ENCODE assay signal across 8 cellular contexts in the genomic region with DNA sequence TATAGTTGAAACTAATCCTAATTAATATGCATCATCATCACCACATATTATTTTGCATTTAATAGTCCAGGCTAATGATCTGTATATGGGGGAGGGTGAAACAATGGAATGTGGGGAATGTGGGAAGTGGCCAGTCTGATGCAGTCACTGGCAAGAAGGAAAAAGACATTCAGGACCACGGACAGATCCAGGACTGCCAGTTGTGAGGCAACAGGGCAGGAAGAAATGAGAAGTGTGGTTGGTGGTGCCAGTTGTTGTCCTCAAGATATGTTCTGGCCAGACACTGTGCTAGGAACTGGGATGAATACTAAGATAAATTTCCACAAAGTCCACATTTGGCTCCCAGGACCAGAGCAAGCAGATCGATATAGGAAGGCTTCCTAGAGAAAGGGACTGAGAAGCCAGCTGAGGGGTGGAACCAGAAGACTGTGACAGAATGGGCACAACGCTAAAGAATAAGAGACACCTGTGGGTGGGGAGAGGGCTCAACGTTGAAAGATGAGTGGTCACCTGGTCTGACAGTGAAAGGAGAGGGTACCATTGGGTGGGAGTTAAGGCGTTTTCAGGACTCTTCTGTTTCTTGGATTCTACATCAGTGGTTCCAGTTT. TPM values are rescaled to one million over a fixed set of nuclear protein-coding genes. Genes with fewer than 3 reads are reported as not detected.
DNase-seq lines count a peak whose midpoint lies in the region; ATAC-seq and TF ChIP-seq lines count a peak whose summit lies in the region.

No MANE protein-coding gene starts in this region.

- no peak overlapping the region for H3K27ac Mint-ChIP-seq in T-helper 17 cell

- DNase-seq in A172 (ENCODE audit: low spot score) (peak; percentile 81), HCEC 1CT (peak; percentile 43), foreskin keratinocyte (peak in 1 of 2 donors; percentile 48), DMS79 treated with DMSO at 0.1 percent for 48 hours (lab: John Stamatoyannopoulos, UW) (no peak), NCI-H1105 treated with DMSO at 0.1 percent for 48 hours (lab: John Stamatoyannopoulos, UW) (no peak), NCI-H1694 (lab: John Stamatoyannopoulos, UW) (no peak), T-helper 17 cell (no peak)

- no peak overlapping the region for H3K4me3 Mint-ChIP-seq in T-helper 17 cell

- H3K27me3 Mint-ChIP-seq in T-helper 17 cell: peaks cover 34% of the 10 kb centered on the region

- H3K27me3 ChIP-seq in foreskin keratinocyte: peaks cover 15% of the 10 kb centered on the region

- H3K4me1 Mint-ChIP-seq in T-helper 17 cell: peaks cover 3% of the 10 kb centered on the region

- TF ChIP-seq CTCF in foreskin keratinocyte (conservative IDR thresholded peaks at IDR 0.05): no peak

- H3K4me1 ChIP-seq in foreskin keratinocyte: no peaks in the 10 kb centered on the region

- ATAC-seq in SK-N-SH treated with all-trans-retinoic acid at 6 μM for 48 hours (peak; percentile 49; the same call in 2 of the 3 replicates), foreskin keratinocyte (peak; percentile 41), T-helper 17 cell (no peak)

- no peak overlapping the region for H3K27ac ChIP-seq in foreskin keratinocyte

- H3K36me3 Mint-ChIP-seq in T-helper 17 cell (ENCODE audit: low read depth): peaks cover 8% of the 10 kb centered on the region

- H3K9me3 ChIP-seq in T-helper 17 cell (ENCODE audit: control insufficient read depth, low read length, poor library complexity, severe bottlenecking): no peaks in the 10 kb centered on the region

TF ChIP-seq in SK-N-SH treated with all-trans-retinoic acid at 6 μM for 48 hours, 23 proteins besides CTCF, POLR2A, EP300 and RAD21:
- no peak for TF ChIP-seq ESRRG (CRISPR knock-in tag; IDR thresholded peaks at IDR 0.05)
- no peak for TF ChIP-seq OSR1 (CRISPR knock-in tag; IDR thresholded peaks at IDR 0.05)
- no peak for TF ChIP-seq TCF4 (CRISPR knock-in tag; IDR thresholded peaks at IDR 0.05; ENCODE audit: borderline replicate concordance)
- peak; percentile 61; the same call in 1 of the 2 replicates for TF ChIP-seq CSDC2 (CRISPR knock-in tag; IDR thresholded peaks at IDR 0.05)
- TF ChIP-seq, protein P1, sequence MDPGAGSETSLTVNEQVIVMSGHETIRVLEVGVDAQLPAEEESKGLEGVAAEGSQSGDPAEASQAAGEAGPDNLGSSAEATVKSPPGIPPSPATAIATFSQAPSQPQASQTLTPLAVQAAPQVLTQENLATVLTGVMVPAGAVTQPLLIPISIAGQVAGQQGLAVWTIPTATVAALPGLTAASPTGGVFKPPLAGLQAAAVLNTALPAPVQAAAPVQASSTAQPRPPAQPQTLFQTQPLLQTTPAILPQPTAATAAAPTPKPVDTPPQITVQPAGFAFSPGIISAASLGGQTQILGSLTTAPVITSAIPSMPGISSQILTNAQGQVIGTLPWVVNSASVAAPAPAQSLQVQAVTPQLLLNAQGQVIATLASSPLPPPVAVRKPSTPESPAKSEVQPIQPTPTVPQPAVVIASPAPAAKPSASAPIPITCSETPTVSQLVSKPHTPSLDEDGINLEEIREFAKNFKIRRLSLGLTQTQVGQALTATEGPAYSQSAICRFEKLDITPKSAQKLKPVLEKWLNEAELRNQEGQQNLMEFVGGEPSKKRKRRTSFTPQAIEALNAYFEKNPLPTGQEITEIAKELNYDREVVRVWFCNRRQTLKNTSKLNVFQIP (CRISPR knock-in tag; IDR thresholded peaks at IDR 0.05; ENCODE audit: borderline replicate concordance, low read depth): no peak
- no peak for TF ChIP-seq RARB (CRISPR knock-in tag; IDR thresholded peaks at IDR 0.05)
- TF ChIP-seq BACH2 (CRISPR knock-in tag; IDR thresholded peaks at IDR 0.05; ENCODE audit: borderline replicate concordance): no peak
- TF ChIP-seq PPARA (CRISPR knock-in tag; IDR thresholded peaks at IDR 0.05; ENCODE audit: borderline replicate concordance): no peak
- TF ChIP-seq TSHZ2 (CRISPR knock-in tag; IDR thresholded peaks at IDR 0.05): no peak
- peak; percentile 19; the same call in 1 of the 2 replicates for TF ChIP-seq ISL1 (CRISPR knock-in tag; IDR thresholded peaks at IDR 0.05)
- 0 out of 2 replicates have a peak, but pooled peaks have one; percentile 27 for TF ChIP-seq SNAI2 (CRISPR knock-in tag; IDR thresholded peaks at IDR 0.05)
- TF ChIP-seq ZNF8 (CRISPR knock-in tag; IDR thresholded peaks at IDR 0.05): no peak
- no peak for TF ChIP-seq ZNF70 (CRISPR knock-in tag; IDR thresholded peaks at IDR 0.05)
- no peak for TF ChIP-seq TOX (CRISPR knock-in tag; IDR thresholded peaks at IDR 0.05; ENCODE audit: borderline replicate concordance)
- TF ChIP-seq ZC3H10 (CRISPR knock-in tag; IDR thresholded peaks at IDR 0.05): no peak
- TF ChIP-seq GLIS3 (CRISPR knock-in tag; IDR thresholded peaks at IDR 0.05): no peak
- TF ChIP-seq, protein P2, sequence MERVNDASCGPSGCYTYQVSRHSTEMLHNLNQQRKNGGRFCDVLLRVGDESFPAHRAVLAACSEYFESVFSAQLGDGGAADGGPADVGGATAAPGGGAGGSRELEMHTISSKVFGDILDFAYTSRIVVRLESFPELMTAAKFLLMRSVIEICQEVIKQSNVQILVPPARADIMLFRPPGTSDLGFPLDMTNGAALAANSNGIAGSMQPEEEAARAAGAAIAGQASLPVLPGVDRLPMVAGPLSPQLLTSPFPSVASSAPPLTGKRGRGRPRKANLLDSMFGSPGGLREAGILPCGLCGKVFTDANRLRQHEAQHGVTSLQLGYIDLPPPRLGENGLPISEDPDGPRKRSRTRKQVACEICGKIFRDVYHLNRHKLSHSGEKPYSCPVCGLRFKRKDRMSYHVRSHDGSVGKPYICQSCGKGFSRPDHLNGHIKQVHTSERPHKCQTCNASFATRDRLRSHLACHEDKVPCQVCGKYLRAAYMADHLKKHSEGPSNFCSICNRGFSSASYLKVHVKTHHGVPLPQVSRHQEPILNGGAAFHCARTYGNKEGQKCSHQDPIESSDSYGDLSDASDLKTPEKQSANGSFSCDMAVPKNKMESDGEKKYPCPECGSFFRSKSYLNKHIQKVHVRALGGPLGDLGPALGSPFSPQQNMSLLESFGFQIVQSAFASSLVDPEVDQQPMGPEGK (CRISPR knock-in tag; IDR thresholded peaks at IDR 0.05; ENCODE audit: borderline replicate concordance): no peak
- no peak for TF ChIP-seq ZNF565 (CRISPR knock-in tag; conservative IDR thresholded peaks at IDR 0.05; ENCODE audit: low read depth)
- TF ChIP-seq ZFP30 (CRISPR knock-in tag; IDR thresholded peaks at IDR 0.05): no peak
- no peak for TF ChIP-seq ARNTL (CRISPR knock-in tag; IDR thresholded peaks at IDR 0.05; ENCODE audit: borderline replicate concordance, low read depth)
- TF ChIP-seq, protein P3, sequence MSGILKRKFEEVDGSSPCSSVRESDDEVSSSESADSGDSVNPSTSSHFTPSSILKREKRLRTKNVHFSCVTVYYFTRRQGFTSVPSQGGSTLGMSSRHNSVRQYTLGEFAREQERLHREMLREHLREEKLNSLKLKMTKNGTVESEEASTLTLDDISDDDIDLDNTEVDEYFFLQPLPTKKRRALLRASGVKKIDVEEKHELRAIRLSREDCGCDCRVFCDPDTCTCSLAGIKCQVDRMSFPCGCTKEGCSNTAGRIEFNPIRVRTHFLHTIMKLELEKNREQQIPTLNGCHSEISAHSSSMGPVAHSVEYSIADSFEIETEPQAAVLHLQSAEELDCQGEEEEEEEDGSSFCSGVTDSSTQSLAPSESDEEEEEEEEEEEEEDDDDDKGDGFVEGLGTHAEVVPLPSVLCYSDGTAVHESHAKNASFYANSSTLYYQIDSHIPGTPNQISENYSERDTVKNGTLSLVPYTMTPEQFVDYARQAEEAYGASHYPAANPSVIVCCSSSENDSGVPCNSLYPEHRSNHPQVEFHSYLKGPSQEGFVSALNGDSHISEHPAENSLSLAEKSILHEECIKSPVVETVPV (CRISPR knock-in tag; IDR thresholded peaks at IDR 0.05): no peak
- TF ChIP-seq ZFP3 (CRISPR knock-in tag; IDR thresholded peaks at IDR 0.05): peak; percentile 60; the same call in 1 of the 2 replicates
- TF ChIP-seq, protein P4, sequence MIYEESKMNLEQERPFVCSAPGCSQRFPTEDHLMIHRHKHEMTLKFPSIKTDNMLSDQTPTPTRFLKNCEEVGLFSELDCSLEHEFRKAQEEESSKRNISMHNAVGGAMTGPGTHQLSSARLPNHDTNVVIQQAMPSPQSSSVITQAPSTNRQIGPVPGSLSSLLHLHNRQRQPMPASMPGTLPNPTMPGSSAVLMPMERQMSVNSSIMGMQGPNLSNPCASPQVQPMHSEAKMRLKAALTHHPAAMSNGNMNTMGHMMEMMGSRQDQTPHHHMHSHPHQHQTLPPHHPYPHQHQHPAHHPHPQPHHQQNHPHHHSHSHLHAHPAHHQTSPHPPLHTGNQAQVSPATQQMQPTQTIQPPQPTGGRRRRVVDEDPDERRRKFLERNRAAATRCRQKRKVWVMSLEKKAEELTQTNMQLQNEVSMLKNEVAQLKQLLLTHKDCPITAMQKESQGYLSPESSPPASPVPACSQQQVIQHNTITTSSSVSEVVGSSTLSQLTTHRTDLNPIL (CRISPR knock-in tag; IDR thresholded peaks at IDR 0.05; ENCODE audit: low read depth): no peak

RNA-seq across cellular contexts. Expression of gene TPBGL, which starts 6.8 kb away (rescaled TPM):
- total RNA-seq in A172 (2014; rRNA removed; shearing (Covaris generic)): not detected in 2 replicates
- not detected in 2 replicates for total RNA-seq in foreskin keratinocyte
- 0.01 TPM in 1 of 2 replicates, not detected in the other for polyA plus RNA-seq in foreskin keratinocyte
- under 1 TPM; 0.42 to 0.60 TPM for total RNA-seq in T-helper 17 cell

Comparison
In these comparisons a context has a peak if more than half of its experiments do, and no peak if none do; other contexts are left out.
1. DNase-seq: peak in A172 (single experiment) and HCEC 1CT (single experiment); none in DMS79 treated with DMSO at 0.1 percent for 48 hours (single experiment), NCI-H1105 treated with DMSO at 0.1 percent for 48 hours (single experiment), NCI-H1694 (single experiment) and T-helper 17 cell (0 of 3).